Comparison of ENCODE assay signal across 14 cellular contexts in the genomic region with DNA sequence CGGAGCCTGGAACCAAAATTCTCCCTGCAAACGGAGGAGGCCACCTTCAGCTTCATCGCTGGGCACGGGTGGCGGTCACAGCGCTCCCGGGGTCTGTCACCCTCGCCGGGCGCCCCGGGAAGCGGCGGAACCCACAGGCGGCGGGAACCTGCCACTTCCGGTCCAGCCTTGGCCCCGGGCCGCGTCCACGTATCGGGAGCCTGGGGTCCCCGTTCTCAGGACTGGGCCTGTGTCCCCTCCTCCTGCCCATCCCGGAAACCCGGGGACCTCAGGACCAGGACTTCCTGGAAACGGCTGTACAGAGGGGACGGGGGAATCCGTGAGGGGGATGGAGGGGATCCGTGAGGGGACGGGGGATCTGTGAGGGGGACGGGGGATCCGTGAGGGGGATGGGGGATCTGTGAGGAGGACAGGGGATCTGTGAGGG. TPM values are rescaled to one million over a fixed set of nuclear protein-coding genes. Genes with fewer than 3 reads are reported as not detected.
DNase-seq lines count a peak whose midpoint lies in the region; TF ChIP-seq lines count a peak whose summit lies in the region.
"Had no signal": no experiment of that assay in that cellular context is flagged by ENCODE, and none has a peak within 500 bp of the region (broad histone marks: within the 10 kb centered on the region; RNA-seq: fewer than 3 reads in every experiment).

No MANE protein-coding gene starts in this region.

- H3K27me3 ChIP-seq in H7 (ENCODE audit: control insufficient read depth, insufficient read depth, low read length) = no peaks in the 10 kb centered on the region
- no peaks in the 10 kb centered on the region for H3K27me3 ChIP-seq in sigmoid colon
- H3K27me3 ChIP-seq: gastrocnemius medialis, thyroid gland had no signal

- H3K36me3 ChIP-seq in H7 (replicated peaks; ENCODE audit: control insufficient read depth, insufficient read depth, low read length) = 0 out of 2 replicates have a peak, but pooled peaks cover under 1% of the 10 kb centered on the region
- peaks cover 0 to 29% (median 9%) of the 10 kb centered on the region in 4 donors for H3K36me3 ChIP-seq in sigmoid colon

- no peak for TF ChIP-seq EP300 in sigmoid colon (IDR thresholded peaks at IDR 0.05)

- POLR2A ChIA-PET in GM10248 (lab: Yijun Ruan, JAX) = no interaction called here

- H3K4me1 ChIP-seq in sigmoid colon = no peaks in the 10 kb centered on the region
- H3K4me1 ChIP-seq: gastrocnemius medialis, SJSA1, thyroid gland had no signal

- DNase-seq in GM10248 (ENCODE audit: extremely low spot score) = peak; percentile 84
- DNase-seq in H7 = peak; percentile 94
- DNase-seq in germinal center (ENCODE audit: low spot score) = peak; percentile 63
- DNase-seq in sigmoid colon = peak; percentile 61
- DNase-seq in activated gamma-delta T cell treated with Interleukin-2 at 50 U/mL for 16 hours = no peak
- DNase-seq in stimulated activated CD8-positive, alpha-beta memory T cell treated with anti-CD3 and anti-CD28 coated beads, Interleukin-4, amount 100 ng/mL, for 48 hours = no peak
- DNase-seq in NCI-H1436 treated with DMSO at 0.1 percent for 48 hours (lab: John Stamatoyannopoulos, UW) = no peak
- DNase-seq: activated CD4-positive, alpha-beta T cell treated with anti-CD3 and anti-CD28 coated beads for 4 hours; gastrocnemius medialis; H9; NCI-H1930; NCI-H510A; thyroid gland had no signal

- no peak overlapping the region for H3K4me3 ChIP-seq in H7 (ENCODE audit: insufficient read depth, low read depth, low read length)
- peak overlapping the region in 2 of 4 donors; percentile 11 to 26 for H3K4me3 ChIP-seq in sigmoid colon
- H3K4me3 ChIP-seq: gastrocnemius medialis, SJSA1, thyroid gland had no signal

- no peaks in the 10 kb centered on the region for H3K9me3 ChIP-seq in sigmoid colon
- H3K9me3 ChIP-seq: gastrocnemius medialis, SJSA1, thyroid gland had no signal

- intact Hi-C loops in sigmoid colon (cut with DNase I) = no loop called here

- TF ChIP-seq POLR2A in sigmoid colon (IDR thresholded peaks at IDR 0.05) = no peak

- CTCF ChIA-PET in GM10248 (lab: Yijun Ruan, JAX) = no interaction called here

- H3K27ac ChIP-seq in sigmoid colon = no peak overlapping the region
- H3K27ac ChIP-seq: gastrocnemius medialis, SJSA1, thyroid gland had no signal

- 76 to 88% methylated on average over 31 of the region's 31 CpGs for WGBS in sigmoid colon, 2 donors

- TF ChIP-seq CTCF in GM10248 (IDR thresholded peaks at IDR 0.05; ENCODE audit: control extremely low read depth, extremely low read depth, low read depth, missing control alignments) (no peak), sigmoid colon (IDR thresholded peaks at IDR 0.05) (no peak)

RNA-seq across cellular contexts. Expression of a gene that starts 25.4 kb away (rescaled TPM):
- total RNA-seq in H7 (2014; rRNA removed; shearing (Covaris generic)) = 149 and 202 TPM in 2 replicates
- 10 to 100 TPM; 33.9 to 38.5 (median 36.9) TPM for total RNA-seq in sigmoid colon
- polyA plus RNA-seq in sigmoid colon = 10 to 100 TPM; 19.7 to 21.6 (median 20.0) TPM

Comparison
In these comparisons a context has a peak if more than half of its experiments do, and no peak if none do; other contexts are left out.
1. DNase-seq: peak in GM10248 (single experiment), H7 (single experiment), germinal center (single experiment) and sigmoid colon (single experiment); none in activated gamma-delta T cell treated with Interleukin-2 at 50 U/mL for 16 hours (single experiment), stimulated activated CD8-positive, alpha-beta memory T cell treated with anti-CD3 and anti-CD28 coated beads, Interleukin-4, amount 100 ng/mL, for 48 hours (single experiment) and NCI-H1436 treated with DMSO at 0.1 percent for 48 hours (single experiment).